1 cellular context compared by ENCODE assay signal in the genomic region with DNA sequence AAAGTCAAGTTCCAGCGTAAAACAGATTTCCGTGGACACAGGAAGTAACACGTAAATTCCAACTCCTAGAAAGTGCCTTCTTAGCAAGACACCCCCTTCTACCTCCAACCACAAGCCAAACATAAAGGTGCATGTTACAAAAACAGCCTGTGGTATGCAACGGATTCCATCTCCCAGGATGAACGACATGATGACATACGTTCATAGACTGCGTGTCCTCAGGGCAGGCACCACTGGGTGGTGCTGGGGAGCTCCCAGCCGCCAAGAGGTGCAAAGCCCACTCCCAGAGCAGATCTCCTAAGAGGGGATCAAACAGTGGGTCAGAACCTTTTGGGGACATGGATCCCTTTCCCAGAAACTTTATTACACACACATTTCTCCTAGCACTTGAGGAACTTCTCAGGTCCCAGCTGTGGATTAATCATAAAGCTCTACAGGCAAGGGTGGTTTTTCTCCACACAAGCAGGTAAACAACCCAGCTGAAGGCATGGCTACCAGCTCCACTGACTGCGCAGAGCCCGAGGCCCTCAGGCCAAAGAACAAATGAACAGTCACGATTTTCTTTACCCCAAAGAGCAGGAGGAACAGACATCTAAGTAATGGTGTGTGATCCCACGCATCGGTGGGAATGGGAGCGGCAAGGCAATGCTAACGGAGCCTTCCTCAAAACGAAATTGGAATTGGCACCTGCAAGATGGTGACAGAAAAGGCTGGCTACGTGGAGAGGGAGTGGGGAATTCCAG.
TF ChIP-seq lines count a peak whose summit lies in the region.

No MANE protein-coding gene starts in this region.

TF ChIP-seq in IMR-90, 13 proteins besides CTCF, POLR2A, EP300 and RAD21 (continued from another document):
- no peak for TF ChIP-seq CHD1 (IDR thresholded peaks at IDR 0.05; ENCODE audit: low read depth, low read length)
- TF ChIP-seq, protein P1, sequence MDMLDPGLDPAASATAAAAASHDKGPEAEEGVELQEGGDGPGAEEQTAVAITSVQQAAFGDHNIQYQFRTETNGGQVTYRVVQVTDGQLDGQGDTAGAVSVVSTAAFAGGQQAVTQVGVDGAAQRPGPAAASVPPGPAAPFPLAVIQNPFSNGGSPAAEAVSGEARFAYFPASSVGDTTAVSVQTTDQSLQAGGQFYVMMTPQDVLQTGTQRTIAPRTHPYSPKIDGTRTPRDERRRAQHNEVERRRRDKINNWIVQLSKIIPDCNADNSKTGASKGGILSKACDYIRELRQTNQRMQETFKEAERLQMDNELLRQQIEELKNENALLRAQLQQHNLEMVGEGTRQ (IDR thresholded peaks at IDR 0.05; ENCODE audit: low read depth, low read length), result no peak
- TF ChIP-seq FOS (IDR thresholded peaks at IDR 0.05; ENCODE audit: low read depth, low read length), result no peak
- peak; percentile 19; the same call in 1 of the 2 replicates for TF ChIP-seq SMC3 (IDR thresholded peaks at IDR 0.05; ENCODE audit: low read depth, low read length)
- TF ChIP-seq, protein P2, sequence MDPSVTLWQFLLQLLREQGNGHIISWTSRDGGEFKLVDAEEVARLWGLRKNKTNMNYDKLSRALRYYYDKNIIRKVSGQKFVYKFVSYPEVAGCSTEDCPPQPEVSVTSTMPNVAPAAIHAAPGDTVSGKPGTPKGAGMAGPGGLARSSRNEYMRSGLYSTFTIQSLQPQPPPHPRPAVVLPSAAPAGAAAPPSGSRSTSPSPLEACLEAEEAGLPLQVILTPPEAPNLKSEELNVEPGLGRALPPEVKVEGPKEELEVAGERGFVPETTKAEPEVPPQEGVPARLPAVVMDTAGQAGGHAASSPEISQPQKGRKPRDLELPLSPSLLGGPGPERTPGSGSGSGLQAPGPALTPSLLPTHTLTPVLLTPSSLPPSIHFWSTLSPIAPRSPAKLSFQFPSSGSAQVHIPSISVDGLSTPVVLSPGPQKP (IDR thresholded peaks at IDR 0.05; ENCODE audit: borderline replicate concordance, low read depth, low read length), result no peak
